Comparison of ENCODE assay signal across 16 cellular contexts in the genomic region with DNA sequence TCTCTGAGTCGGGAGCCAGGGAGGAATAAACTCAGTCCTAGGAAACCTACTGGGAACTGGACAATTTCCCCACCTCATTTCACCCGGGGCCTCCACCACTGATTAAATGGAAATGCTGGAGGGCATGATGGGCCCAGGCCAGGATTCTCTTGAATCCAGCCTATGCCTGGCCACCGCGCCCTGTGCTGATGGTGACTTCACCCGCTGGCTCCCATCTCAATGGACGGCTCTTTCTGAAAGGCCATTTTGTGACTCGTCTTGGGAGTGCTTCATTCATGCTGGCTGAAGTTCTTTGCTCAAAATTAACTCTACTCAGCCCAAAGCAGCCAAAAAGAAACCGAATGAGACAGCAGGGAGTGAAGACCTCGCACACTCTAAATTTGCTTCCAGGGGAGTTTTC.
DNase-seq lines count a peak whose midpoint lies in the region; TF ChIP-seq lines count a peak whose summit lies in the region.
"Had no signal": no experiment of that assay in that cellular context is flagged by ENCODE, and none has a peak within 500 bp of the region (broad histone marks: within the 10 kb centered on the region; RNA-seq: fewer than 3 reads in every experiment).

No MANE protein-coding gene starts in this region.

- H3K36me3 ChIP-seq in esophagus (ENCODE audit: control insufficient read depth in 2 of 2, insufficient read depth in 2 of 2, low read length in 1 of 2) (no peaks in the 10 kb centered on the region), sigmoid colon (no peaks in the 10 kb centered on the region), osteoblast (ENCODE audit: insufficient read depth, low read length) (no peaks in the 10 kb centered on the region), A673 (ENCODE audit: insufficient read depth, low read length, poor library complexity, severe bottlenecking) (no peaks in the 10 kb centered on the region)

- no peak overlapping the region for H3K4me3 ChIP-seq in esophagus (ENCODE audit: low read depth in 1 of 2, low read length in 2 of 2)
- no peak overlapping the region for H3K4me3 ChIP-seq in sigmoid colon
- H3K4me3 ChIP-seq in osteoblast (ENCODE audit: insufficient read depth, low read length), result no peak overlapping the region
- H3K4me3 ChIP-seq in A673 (ENCODE audit: low read depth, low read length, poor library complexity, severe bottlenecking), result no peak overlapping the region

- no peaks in the 10 kb centered on the region for H3K79me2 ChIP-seq in osteoblast (ENCODE audit: insufficient read depth, low read length)

- no TSS peak for BruUV-seq in A673 (replicated peaks; lab: Mats Ljungman, UMichigan)

- CTCF ChIA-PET in A673 (lab: Charles Lee), result no interaction called here

- intact Hi-C loops in sigmoid colon (cut with DNase I), result no loop called here
- intact Hi-C loops in A673 (cut with micrococcal nuclease; ENCODE audit: unreplicated experiment), result no loop called here

- TF ChIP-seq EP300 in sigmoid colon (IDR thresholded peaks at IDR 0.05), result no peak

- no peaks in the 10 kb centered on the region for H3K9me3 ChIP-seq in esophagus (ENCODE audit: control insufficient read depth in 2 of 2, insufficient read depth in 1 of 2, low read depth in 1 of 2, low read length in 1 of 2)
- H3K9me3 ChIP-seq in sigmoid colon, result no peaks in the 10 kb centered on the region
- no peaks in the 10 kb centered on the region for H3K9me3 ChIP-seq in osteoblast (ENCODE audit: low read depth, low read length)
- no peaks in the 10 kb centered on the region for H3K9me3 ChIP-seq in A673 (ENCODE audit: low read depth, low read length, poor library complexity, severe bottlenecking)

- POLR2A ChIA-PET in A673 (lab: Charles Lee; ENCODE audit: low non-redundant PET), result no interaction called here

- no peaks in the 10 kb centered on the region for H3K27me3 ChIP-seq in esophagus (ENCODE audit: control insufficient read depth in 1 of 2, insufficient read depth in 2 of 2, low read length in 2 of 2)
- H3K27me3 ChIP-seq in sigmoid colon, result no peaks in the 10 kb centered on the region
- no peaks in the 10 kb centered on the region for H3K27me3 ChIP-seq in osteoblast (ENCODE audit: insufficient read depth, low read length)
- no peaks in the 10 kb centered on the region for H3K27me3 ChIP-seq in A673 (replicated peaks; ENCODE audit: insufficient read depth, low read depth, low read length, poor library complexity)

- no peak overlapping the region for H3K4me2 ChIP-seq in osteoblast (ENCODE audit: insufficient read depth, low read length)

- peak overlapping the region; percentile 4 to 36 for H3K27ac ChIP-seq in esophagus (ENCODE audit: low read depth in 2 of 2, low read length in 1 of 2)
- H3K27ac ChIP-seq in sigmoid colon, result peak overlapping the region in 3 of 4 donors; percentile 49 to 63 (median 62)
- H3K27ac ChIP-seq in osteoblast (ENCODE audit: low read depth, low read length), result no peak overlapping the region
- no peak overlapping the region for H3K27ac ChIP-seq in A673 (ENCODE audit: low read depth, low read length, poor library complexity, severe bottlenecking)

- DNase-seq in Ammon's horn (ENCODE audit: low spot score) (peak; percentile 76), hypothalamus (lab: John Stamatoyannopoulos, UW) (peak in 39 of 51 donors; percentile 4 to 79 (median 47)), sigmoid colon (peak; percentile 74), HT-29 (ENCODE audit: low spot score) (no peak), NCI-H2029 (lab: John Stamatoyannopoulos, UW) (no peak), osteoblast (ENCODE audit: insufficient read length, low spot score, missing footprints) (no peak), A673 (ENCODE audit: low spot score) (no peak)
- DNase-seq: activated CD4-positive, alpha-beta memory T cell treated with anti-CD3 and anti-CD28 coated beads, Interleukin-2, amount 10 ng/mL, durations not matched to agents 7 days and 5 days; activated naive CD4-positive, alpha-beta T cell treated with anti-CD3 and anti-CD28 coated beads, Interleukin-2, amount 50 U/mL, for 16 hours; activated T-cell treated with anti-CD3 and anti-CD28 coated beads, Interleukin-2, amount 50 U/mL, for 4 hours; CD4-positive, CD25-positive, alpha-beta regulatory T cell; DMS79 treated with DMSO at 0.1 percent for 48 hours; NCI-H2171; NCI-H82; trophoblast cell had no signal

- no peaks in the 10 kb centered on the region for H4K20me1 ChIP-seq in osteoblast (ENCODE audit: insufficient read depth, low read length)

- no peaks in the 10 kb centered on the region for H3K4me1 ChIP-seq in esophagus (ENCODE audit: control insufficient read depth in 2 of 2, insufficient read depth in 2 of 2, low read length in 1 of 2)
- peaks cover 0 to 12% (median 9%) of the 10 kb centered on the region in 4 donors for H3K4me1 ChIP-seq in sigmoid colon
- H3K4me1 ChIP-seq in osteoblast (ENCODE audit: insufficient read depth, low read length), result no peaks in the 10 kb centered on the region
- no peaks in the 10 kb centered on the region for H3K4me1 ChIP-seq in A673 (ENCODE audit: insufficient read depth, low read length, poor library complexity, severe bottlenecking)

- H2AFZ ChIP-seq in osteoblast (ENCODE audit: low read length), result no peak overlapping the region

- no peak for TF ChIP-seq POLR2A in sigmoid colon (IDR thresholded peaks at IDR 0.05)

- TF ChIP-seq CTCF in sigmoid colon (IDR thresholded peaks at IDR 0.05), result no peak
- TF ChIP-seq CTCF in osteoblast (IDR thresholded peaks at IDR 0.05; ENCODE audit: extremely low read depth, low read depth, low read length), result no peak
- no peak for TF ChIP-seq CTCF in A673 (conservative IDR thresholded peaks at IDR 0.05; ENCODE audit: low read depth, low read length)

- WGBS in esophagus, 2 donors, result 78 to 84% methylated on average over 9 of the region's 9 CpGs
- WGBS in sigmoid colon, 2 donors, result 87 to 93% methylated on average over 9 of the region's 9 CpGs

Comparison
In these comparisons a context has a peak if more than half of its experiments do, and no peak if none do; other contexts are left out.
1. DNase-seq: peak in Ammon's horn (single experiment), hypothalamus (39 of 51) and sigmoid colon (single experiment); none in HT-29 (single experiment), NCI-H2029 (single experiment), osteoblast (single experiment) and A673 (single experiment).
2. H3K27ac ChIP-seq: peak in esophagus (2 of 2) and sigmoid colon (3 of 4); none in osteoblast (single experiment) and A673 (single experiment).